In the genomic region with DNA sequence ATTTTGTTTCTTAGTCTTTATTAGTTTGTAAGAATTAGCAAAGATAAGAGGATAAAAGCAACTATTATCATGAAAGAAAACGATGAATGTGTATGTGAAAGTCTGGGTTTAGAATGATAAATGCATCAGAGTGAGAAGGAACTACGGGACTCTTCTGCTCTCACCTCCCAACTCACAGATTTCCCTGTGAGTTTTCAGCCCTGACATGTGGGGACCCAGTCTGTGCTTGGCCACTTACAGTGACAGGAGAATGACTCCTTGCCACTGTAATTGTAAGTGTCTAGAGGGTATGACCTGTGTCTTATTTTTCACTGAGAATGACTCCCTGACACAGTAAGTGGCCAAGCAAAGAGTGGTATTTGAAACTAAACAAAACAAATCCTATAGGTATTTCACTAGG, we compare ENCODE assay signal across 22 cellular contexts. TPM values are rescaled to one million over a fixed set of nuclear protein-coding genes. Genes with fewer than 3 reads are reported as not detected.
DNase-seq lines count a peak whose midpoint lies in the region; ATAC-seq and TF ChIP-seq lines count a peak whose summit lies in the region.
"Had no signal": no experiment of that assay in that cellular context is flagged by ENCODE, and none has a peak within 500 bp of the region (broad histone marks: within the 10 kb centered on the region; RNA-seq: fewer than 3 reads in every experiment).

No MANE protein-coding gene starts in this region.

- peak overlapping the region; percentile 96 to 100 (median 99) for H3K27ac Mint-ChIP-seq in naive B cell
- H3K27ac Mint-ChIP-seq: activated CD4-positive, alpha-beta T cell treated with anti-CD3 and anti-CD28 coated beads, Interleukin-2, amount 10 ng/mL, durations not matched to agents 24 days and 14 days; activated naive CD4-positive, alpha-beta T cell treated with anti-CD3 and anti-CD28 coated beads for 36 hours had no signal

- H3K27ac ChIP-seq in BLaER1 treated with 17β-estradiol and CSF1 and Interleukin-3, amounts not matched to agents 10 nM and 100 nM = no peak overlapping the region; a peak in 1 of 22 replicates
- H3K27ac ChIP-seq in DOHH2 (ENCODE audit: low read depth, low read length) = no peak overlapping the region
- H3K27ac ChIP-seq in SU-DHL-6 (ENCODE audit: low read depth, low read length) = peak overlapping the region; percentile 78
- no peak overlapping the region for H3K27ac ChIP-seq in foreskin keratinocyte
- H3K27ac ChIP-seq: gastrocnemius medialis, PC-9, transverse colon had no signal

- H3F3A ChIP-seq in DOHH2 (ENCODE audit: control insufficient read depth, insufficient read depth) (no peaks in the 10 kb centered on the region), SU-DHL-6 (ENCODE audit: insufficient read depth) (peaks cover 35% of the 10 kb centered on the region; the same call in 1 of the 2 replicates)

- peaks cover 0 to 24% (median 9%) of the 10 kb centered on the region in 7 donors for H3K9me3 Mint-ChIP-seq in naive B cell
- H3K9me3 Mint-ChIP-seq: activated CD4-positive, alpha-beta T cell treated with anti-CD3 and anti-CD28 coated beads, Interleukin-2, amount 10 ng/mL, durations not matched to agents 24 days and 14 days; activated naive CD4-positive, alpha-beta T cell treated with anti-CD3 and anti-CD28 coated beads for 36 hours had no signal

- no peaks in the 10 kb centered on the region for H3K27me3 Mint-ChIP-seq in naive B cell

- H3K4me3 ChIP-seq in BLaER1 treated with 17β-estradiol and CSF1 and Interleukin-3, amounts not matched to agents 10 nM and 100 nM = peak overlapping the region in 7 of 10 experiments; percentile 66 to 76 (median 68); a peak in 9 of 20 replicates
- H3K4me3 ChIP-seq in DOHH2 (ENCODE audit: low read length) (peak overlapping the region; percentile 76), SU-DHL-6 (ENCODE audit: insufficient read depth, low read length, poor library complexity, severe bottlenecking) (peak overlapping the region; percentile 78)
- H3K4me3 ChIP-seq: PC-9 had no signal

- H3K36me3 Mint-ChIP-seq in naive B cell = peaks cover 60 to 62% of the 10 kb centered on the region in 2 donors

- DNase-seq in naive B cell (no peak), foreskin keratinocyte (no peak), foreskin melanocyte (no peak), A172 (ENCODE audit: low spot score) (no peak)
- DNase-seq: activated CD4-positive, alpha-beta T cell treated with anti-CD3 and anti-CD28 coated beads, Interleukin-2, amount 10 ng/mL, durations not matched to agents 24 days and 14 days; activated naive CD4-positive, alpha-beta T cell treated with anti-CD3 and anti-CD28 coated beads for 36 hours; anterior cingulate cortex; BE2C; caudate nucleus; erythroblast; gastrocnemius medialis; H7; NCI-H2029 treated with DMSO at 0.1 percent for 48 hours; PC-9; stimulated activated CD4-positive, alpha-beta T cell treated with anti-CD3 and anti-CD28 coated beads, Interleukin-2, amount 100 ng/mL, for 24 hours; stimulated activated naive CD8-positive, alpha-beta T cell treated with anti-CD3 and anti-CD28 coated beads, Interleukin-15, Interleukin-2, amounts not matched to agents 100 U/mL and 50 U/mL, for 24 hours; T-helper 1 cell; transverse colon had no signal

- ATAC-seq in naive B cell (ENCODE audit: low read depth in 2 of 2) (no peak), foreskin keratinocyte (no peak)
- ATAC-seq: gastrocnemius medialis; stimulated activated naive CD8-positive, alpha-beta T cell treated with anti-CD3 and anti-CD28 coated beads, Interleukin-15, Interleukin-2, amounts not matched to agents 100 U/mL and 50 U/mL, for 24 hours had no signal

- H3K9me2 ChIP-seq in DOHH2 (replicated peaks; ENCODE audit: control insufficient read depth, low read length) (no peaks in the 10 kb centered on the region), SU-DHL-6 (replicated peaks; ENCODE audit: insufficient read depth, low read length) (no peaks in the 10 kb centered on the region)

- peaks cover 57 to 73% (median 67%) of the 10 kb centered on the region in 3 donors for H3K4me1 Mint-ChIP-seq in naive B cell

- H3K27me3 ChIP-seq in BLaER1 treated with 17β-estradiol and CSF1 and Interleukin-3, amounts not matched to agents 10 nM and 100 nM = no peaks in the 10 kb centered on the region
- H3K27me3 ChIP-seq in DOHH2 (ENCODE audit: control insufficient read depth, low read length) (no peaks in the 10 kb centered on the region), SU-DHL-6 (ENCODE audit: low read length) (no peaks in the 10 kb centered on the region), foreskin keratinocyte (peaks cover 74% of the 10 kb centered on the region)
- H3K27me3 ChIP-seq: gastrocnemius medialis, transverse colon had no signal

- H3K4me3 Mint-ChIP-seq in naive B cell = peak overlapping the region; percentile 85 to 100 (median 94)
- H3K4me3 Mint-ChIP-seq: activated naive CD4-positive, alpha-beta T cell treated with anti-CD3 and anti-CD28 coated beads for 36 hours had no signal

- H3K4me1 ChIP-seq in BLaER1 treated with 17β-estradiol and CSF1 and Interleukin-3, amounts not matched to agents 10 nM and 100 nM = peaks cover 38 to 61% (median 52%) of the 10 kb centered on the region in 10 experiments
- peaks cover 49% of the 10 kb centered on the region for H3K4me1 ChIP-seq in DOHH2 (ENCODE audit: control insufficient read depth, low read length)
- no peaks in the 10 kb centered on the region for H3K4me1 ChIP-seq in foreskin keratinocyte
- H3K4me1 ChIP-seq: BE2C, gastrocnemius medialis, transverse colon had no signal

- peaks cover 39 to 49% (median 44%) of the 10 kb centered on the region in 11 experiments for H3K36me3 ChIP-seq in BLaER1 treated with 17β-estradiol and CSF1 and Interleukin-3, amounts not matched to agents 10 nM and 100 nM
- H3K36me3 ChIP-seq in DOHH2 (ENCODE audit: control insufficient read depth, low read length) = peaks cover 48% of the 10 kb centered on the region
- H3K36me3 ChIP-seq in SU-DHL-6 (ENCODE audit: low read length) = peaks cover 44% of the 10 kb centered on the region
- H3K36me3 ChIP-seq: BE2C, gastrocnemius medialis, transverse colon had no signal

- H3K4me2 ChIP-seq in BLaER1 treated with 17β-estradiol and CSF1 and Interleukin-3, amounts not matched to agents 10 nM and 100 nM = peak overlapping the region; percentile 79 to 99 (median 95)
- peak overlapping the region; percentile 84 for H3K4me2 ChIP-seq in DOHH2 (ENCODE audit: low read length)
- peak overlapping the region; percentile 92 for H3K4me2 ChIP-seq in SU-DHL-6 (ENCODE audit: low read depth, low read length, poor library complexity, severe bottlenecking)
- H3K4me2 ChIP-seq: PC-9 had no signal

- H3K79me2 ChIP-seq in DOHH2 (ENCODE audit: control insufficient read depth, low read length) (peaks cover 31% of the 10 kb centered on the region), SU-DHL-6 (ENCODE audit: insufficient read depth, low read length) (peaks cover 49% of the 10 kb centered on the region)

- TF ChIP-seq CTCF in DOHH2 (IDR thresholded peaks at IDR 0.05; ENCODE audit: low read depth, low read length, poor library complexity, severe bottlenecking) (no peak), SU-DHL-6 (IDR thresholded peaks at IDR 0.05; ENCODE audit: insufficient read depth, low read length, poor library complexity, severe bottlenecking) (no peak), foreskin keratinocyte (conservative IDR thresholded peaks at IDR 0.05) (no peak)

- no peak overlapping the region for H2AFZ ChIP-seq in SU-DHL-6 (ENCODE audit: low read depth, low read length, severe bottlenecking)
- H2AFZ ChIP-seq: PC-9 had no signal

- peaks cover 0 to 25% (median 7%) of the 10 kb centered on the region in 11 experiments; a peak in 7 of 22 replicates for H4K20me1 ChIP-seq in BLaER1 treated with 17β-estradiol and CSF1 and Interleukin-3, amounts not matched to agents 10 nM and 100 nM
- H4K20me1 ChIP-seq in DOHH2 (ENCODE audit: control insufficient read depth, insufficient read depth, low read depth, low read length) (no peaks in the 10 kb centered on the region), SU-DHL-6 (ENCODE audit: low read depth, low read length) (no peaks in the 10 kb centered on the region)

- H3K9ac ChIP-seq in BLaER1 treated with 17β-estradiol and CSF1 and Interleukin-3, amounts not matched to agents 10 nM and 100 nM = peak overlapping the region in 6 of 11 experiments; percentile 40 to 83 (median 81); a peak in 8 of 22 replicates
- H3K9ac ChIP-seq in SU-DHL-6 (ENCODE audit: low read length) = peak overlapping the region; percentile 70

- peaks cover 0 to 16% (median 6%) of the 10 kb centered on the region in 11 experiments; a peak in 6 of 22 replicates for H3K9me3 ChIP-seq in BLaER1 treated with 17β-estradiol and CSF1 and Interleukin-3, amounts not matched to agents 10 nM and 100 nM (replicated peaks in 1 of 11)
- H3K9me3 ChIP-seq in DOHH2 (ENCODE audit: control insufficient read depth, insufficient read depth, low read length) = no peaks in the 10 kb centered on the region
- H3K9me3 ChIP-seq in SU-DHL-6 (ENCODE audit: insufficient read depth, low read length) = no peaks in the 10 kb centered on the region
- H3K9me3 ChIP-seq: BE2C, gastrocnemius medialis, transverse colon had no signal

RNA-seq across cellular contexts. Expression of a gene that starts 2.5 kb away (rescaled TPM):
- polyA plus RNA-seq in naive B cell (ENCODE audit: low read depth in 6 of 6) = 1,000 to 10,000 TPM; 2,534 to 3,526 (median 2,823) TPM
- 0.46 TPM in 1 of 2 replicates, not detected in the other for total RNA-seq in foreskin keratinocyte
- polyA plus RNA-seq in foreskin keratinocyte = 0.03 and 0.81 TPM in 2 replicates
- total RNA-seq in A172 (2014; rRNA removed; shearing (Covaris generic)) = 0.31 and 0.34 TPM in 2 replicates
- total RNA-seq: PC-9 had no signal
- polyA plus RNA-seq: neural cell had no signal

RNA-seq across cellular contexts. Expression of a gene that starts 4.9 kb away (rescaled TPM):
- polyA plus RNA-seq in naive B cell (ENCODE audit: low read depth in 6 of 6) (1,000 to 10,000 TPM; 1,951 to 3,267 (median 2,600) TPM), foreskin keratinocyte (3.7 TPM in 1 of 2 replicates, not detected in the other)
- 2.7 TPM in 1 of 2 replicates, not detected in the other for total RNA-seq in foreskin keratinocyte
- total RNA-seq in A172 (2014; rRNA removed; shearing (Covaris generic)) = 0.10 TPM in 1 of 2 replicates, not detected in the other
- total RNA-seq: PC-9 had no signal
